In genomic region chr6:121647905-121648304, GRCh38 we compare ENCODE assay signal across 21 cellular contexts.
DNase-seq lines count a peak whose midpoint lies in the region; TF ChIP-seq lines count a peak whose summit lies in the region.
"Had no signal": no experiment of that assay in that cellular context is flagged by ENCODE, and none has a peak within 500 bp of the region (broad histone marks: within the 10 kb centered on the region; RNA-seq: fewer than 3 reads in every experiment).

No MANE protein-coding gene starts in this region.

- H3K79me2 ChIP-seq in H9 (ENCODE audit: insufficient read depth, low read length) = no peaks in the 10 kb centered on the region

- no peaks in the 10 kb centered on the region for H4K20me1 ChIP-seq in H9 (ENCODE audit: control insufficient read depth, insufficient read depth, insufficient read length)

- H3K27ac ChIP-seq in AG04450 (ENCODE audit: low read depth, low read length) (no peak overlapping the region), H9 (ENCODE audit: insufficient read length, low read depth, low read length) (no peak overlapping the region)
- H3K27ac ChIP-seq: A549 had no signal

- H3K27me3 ChIP-seq in AG04450 (ENCODE audit: control insufficient read depth, insufficient read depth, low read length) (no peaks in the 10 kb centered on the region), H9 (ENCODE audit: insufficient read depth, low read length) (no peaks in the 10 kb centered on the region)

- no peak overlapping the region for H4K91ac ChIP-seq in H9 (ENCODE audit: insufficient read length, low read depth, low read length)

- no peaks in the 10 kb centered on the region for H3K9me3 ChIP-seq in AG04450 (ENCODE audit: control insufficient read depth, insufficient read depth, low read length)
- no peaks in the 10 kb centered on the region for H3K9me3 ChIP-seq in H9 (ENCODE audit: control insufficient read depth, low read depth, low read length)
- H3K9me3 ChIP-seq: A549, HAP-1 had no signal

- H3K18ac ChIP-seq in H9 (ENCODE audit: insufficient read length, low read depth, low read length) = no peak overlapping the region

- H3K27ac Mint-ChIP-seq in H9 = no peak overlapping the region
- H3K27ac Mint-ChIP-seq: activated B cell treated with CpG ODN at 0.5 μM for 24 hours, endodermal cell, nephron had no signal

- no peak overlapping the region for H2BK120ac ChIP-seq in H9 (ENCODE audit: low read depth, low read length, poor library complexity, severe bottlenecking)

- peaks cover 4 to 9% (median 9%) of the 10 kb centered on the region in 3 experiments; a peak in 5 of 7 replicates for H3K36me3 Mint-ChIP-seq in H9 (ENCODE audit: insufficient read depth in 1 of 3, low read depth in 3 of 3)
- H3K36me3 Mint-ChIP-seq: T-cell had no signal

- H3K4me1 Mint-ChIP-seq in H9 = peaks cover 0 to 10% of the 10 kb centered on the region in 2 experiments; a peak in 1 of 4 replicates
- H3K4me1 Mint-ChIP-seq: activated B cell treated with CpG ODN at 0.5 μM for 24 hours had no signal

- H2AFZ ChIP-seq in H9 (ENCODE audit: low read length) = no peak overlapping the region

- no peaks in the 10 kb centered on the region for H3K27me3 Mint-ChIP-seq in H9 (ENCODE audit: low read depth)
- H3K27me3 Mint-ChIP-seq: activated B cell treated with CpG ODN at 0.5 μM for 24 hours, T-cell had no signal

- H4K8ac ChIP-seq in H9 (replicated peaks; ENCODE audit: insufficient read length, low read depth, low read length) = no peak overlapping the region

- no peak overlapping the region for H2AK5ac ChIP-seq in H9 (ENCODE audit: insufficient read length, low read length)

- no peak overlapping the region for H2BK15ac ChIP-seq in H9 (ENCODE audit: low read depth, low read length)

- H4K5ac ChIP-seq in H9 (ENCODE audit: insufficient read length, low read depth, low read length) = no peak overlapping the region

- peaks cover 11 to 12% of the 10 kb centered on the region in 2 experiments for H3K9me3 Mint-ChIP-seq in H9
- H3K9me3 Mint-ChIP-seq: activated B cell treated with CpG ODN at 0.5 μM for 24 hours, T-cell had no signal

- H3K4ac ChIP-seq in H9 (ENCODE audit: low read depth, low read length) = no peak overlapping the region

- no peak overlapping the region for H2BK5ac ChIP-seq in H9 (ENCODE audit: insufficient read length, low read length)

- H3T11ph ChIP-seq in H9 (ENCODE audit: low read length) = no peak overlapping the region

- no peak overlapping the region for H3K4me3 Mint-ChIP-seq in H9
- H3K4me3 Mint-ChIP-seq: activated B cell treated with CpG ODN at 0.5 μM for 24 hours, endodermal cell, nephron, T-cell had no signal

- CTCF ChIA-PET in AG04450 (lab: Charles Lee) = no interaction called here

- no peak overlapping the region for H3K4me2 ChIP-seq in H9 (ENCODE audit: insufficient read depth, insufficient read length, low read length)
- H3K4me2 ChIP-seq: A549 had no signal

- H3K79me1 ChIP-seq in H9 (ENCODE audit: insufficient read depth, low read depth, low read length, poor library complexity, severe bottlenecking) = no peaks in the 10 kb centered on the region

- H3K14ac ChIP-seq in H9 (ENCODE audit: insufficient read depth, low read length) = no peak overlapping the region

- H2BK12ac ChIP-seq in H9 (ENCODE audit: insufficient read length, low read depth, low read length) = no peak overlapping the region

- H3K4me3 ChIP-seq in AG04450 (ENCODE audit: low read depth, low read length) (no peak overlapping the region), cardiac fibroblast (replicated peaks in 1 of 2; ENCODE audit: low read depth in 2 of 2, low read length in 2 of 2) (no peak overlapping the region)
- H3K4me3 ChIP-seq: A549, HAP-1, skin epidermis had no signal

- no peak overlapping the region for H3K56ac ChIP-seq in H9 (ENCODE audit: insufficient read length, low read depth, low read length)

- H3K9ac ChIP-seq in H9 (ENCODE audit: extremely low read depth, insufficient read length, low read length) = no peak overlapping the region

- no peak overlapping the region for H3K23ac ChIP-seq in H9 (ENCODE audit: insufficient read length, low read depth, low read length)

- TF ChIP-seq CTCF in AG04450 (IDR thresholded peaks at IDR 0.05; ENCODE audit: low read depth, low read length) (no peak), cardiac fibroblast (IDR thresholded peaks at IDR 0.05; ENCODE audit: low read depth, low read length) (no peak), H9 (conservative IDR thresholded peaks at IDR 0.05) (no peak)

- peak; percentile 20 for DNase-seq in AG04450 (ENCODE audit: low read depth, low spot score)
- DNase-seq in HT1080 (ENCODE audit: low read depth) = peak; percentile 25
- peak; percentile 69 to 74 for DNase-seq in cardiac fibroblast (ENCODE audit: low read depth in 2 of 2)
- peak; percentile 85 for DNase-seq in iris pigment epithelial cell (ENCODE audit: low read depth)
- DNase-seq in H9 = no peak
- no peak for DNase-seq in NK-92 (lab: John Stamatoyannopoulos, UW; ENCODE audit: unreplicated experiment)
- no peak for DNase-seq in NCI-H82 treated with DMSO at 0.1 percent for 48 hours (lab: John Stamatoyannopoulos, UW; ENCODE audit: unreplicated experiment)
- DNase-seq in NCI-H2227 treated with DMSO at 0.1 percent for 48 hours (lab: John Stamatoyannopoulos, UW) = no peak
- DNase-seq: activated B cell treated with CpG ODN at 0.5 μM for 24 hours; activated gamma-delta T cell; endodermal cell; hypothalamus; Karpas-422; left ventricle myocardium superior; NCI-H526 treated with DMSO at 0.1 percent for 48 hours; stimulated activated naive CD4-positive, alpha-beta T cell; T-cell had no signal

- no peaks in the 10 kb centered on the region; the same call in 1 of the 2 replicates for H3K4me1 ChIP-seq in H9 (ENCODE audit: insufficient read depth, low read length)
- H3K4me1 ChIP-seq: HAP-1 had no signal

- H2BK20ac ChIP-seq in H9 (ENCODE audit: low read depth, low read length, poor library complexity, severe bottlenecking) = no peak overlapping the region

- POLR2A ChIA-PET in AG04450 (lab: Yijun Ruan, JAX) = no interaction called here

- no peaks in the 10 kb centered on the region for H3K23me2 ChIP-seq in H9 (ENCODE audit: insufficient read length, low read depth, low read length, poor library complexity, severe bottlenecking)

Comparison
In these comparisons a context has a peak if more than half of its experiments do, and no peak if none do; other contexts are left out.
1. DNase-seq: peak in AG04450 (single experiment), HT1080 (single experiment), cardiac fibroblast (2 of 2) and iris pigment epithelial cell (single experiment); none in H9 (single experiment), NK-92 (single experiment), NCI-H82 treated with DMSO at 0.1 percent for 48 hours (single experiment) and NCI-H2227 treated with DMSO at 0.1 percent for 48 hours (single experiment).